In the genomic region with DNA sequence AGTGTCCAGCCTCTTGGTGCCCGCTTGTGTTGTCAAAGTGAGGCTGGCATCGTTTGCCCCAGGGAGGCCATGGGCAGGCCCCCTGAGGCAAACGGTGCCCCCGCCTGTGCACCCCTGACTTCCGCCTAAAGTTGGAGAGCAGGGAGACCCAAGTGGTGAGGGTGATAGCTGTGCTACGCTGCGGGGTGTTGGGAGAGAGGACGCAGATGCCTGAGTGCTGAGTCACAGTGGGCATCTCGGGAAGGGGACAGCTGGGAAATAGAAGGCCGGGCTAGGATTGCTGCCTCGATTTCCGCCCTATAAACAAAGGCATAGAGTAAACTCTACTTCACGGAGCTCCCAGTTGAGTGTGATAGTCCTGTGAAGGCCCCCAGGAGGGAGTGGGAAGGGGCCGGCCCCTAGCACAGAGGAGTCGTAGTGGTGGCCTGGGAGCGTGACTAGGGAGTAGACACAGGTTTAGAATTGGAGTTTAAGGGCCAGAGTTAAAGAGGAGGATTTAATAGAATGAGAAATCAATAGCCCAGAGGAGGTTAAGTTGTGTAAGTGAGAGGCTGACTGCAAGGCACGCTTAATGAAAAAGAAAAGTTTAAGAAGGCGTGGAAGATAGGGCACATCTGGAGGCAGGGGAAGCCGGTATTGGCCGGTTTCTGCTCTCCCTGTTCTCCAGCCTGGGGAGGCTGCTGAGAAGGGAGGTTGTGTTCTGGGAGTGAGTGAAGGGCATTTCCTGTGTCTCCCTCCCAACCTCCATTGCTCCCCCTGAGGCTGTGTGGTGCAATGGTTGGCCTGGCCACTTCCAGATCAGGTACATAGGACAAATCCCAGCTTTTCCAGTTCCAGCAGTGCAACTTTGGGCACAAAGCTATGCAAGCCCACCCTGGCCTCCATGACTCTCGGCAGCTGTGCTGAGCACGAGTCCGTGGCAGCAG, we compare ENCODE assay signal across 17 cellular contexts. TPM values are rescaled to one million over a fixed set of nuclear protein-coding genes. Genes with fewer than 3 reads are reported as not detected.
DNase-seq lines count a peak whose midpoint lies in the region; ATAC-seq and TF ChIP-seq lines count a peak whose summit lies in the region.
"Had no signal": no experiment of that assay in that cellular context is flagged by ENCODE, and none has a peak within 500 bp of the region (broad histone marks: within the 10 kb centered on the region; RNA-seq: fewer than 3 reads in every experiment).

No MANE protein-coding gene starts in this region.

- H4K20me1 ChIP-seq in H9 (ENCODE audit: control insufficient read depth, insufficient read depth, insufficient read length), result no peaks in the 10 kb centered on the region

- no peak overlapping the region for H2AK5ac ChIP-seq in H9 (ENCODE audit: insufficient read length, low read length)

- POLR2A ChIA-PET in activated B cell treated with CpG ODN at 0.5 μM for 24 hours (lab: Charles Lee) (no interaction called here), MCF 10A (lab: Yijun Ruan, JAX) (no interaction called here)

- H3K27me3 ChIP-seq in H9 (ENCODE audit: insufficient read depth, low read length) (no peaks in the 10 kb centered on the region), left lung (peaks cover 0 to 73% of the 10 kb centered on the region in 2 donors), spleen (replicated peaks in 1 of 7) (peaks cover 0 to 87% (median 7%) of the 10 kb centered on the region in 7 donors)

- no peak for TF ChIP-seq POLR2A in spleen (IDR thresholded peaks at IDR 0.05)

- intact Hi-C loops in activated B cell treated with CpG ODN at 0.5 μM for 24 hours (cut with micrococcal nuclease), result no loop called here
- intact Hi-C loops in left lung (cut with DNase I), result loop anchor here in 1 of 2 donors (10.0 kb wide), 1 partner anchor 677 kb away; no protein-coding TSS in a partner anchor
- intact Hi-C loops in spleen (cut with DNase I; ENCODE audit: low total_unique reads), result loop anchor here (5.0 to 10.0 kb wide), 2 partner anchors 287 to 435 kb away; no protein-coding TSS in a partner anchor
- intact Hi-C loops in MCF 10A (cut with micrococcal nuclease), result no loop called here

- no peak overlapping the region for H3K4me3 ChIP-seq in left lung
- H3K4me3 ChIP-seq in spleen, result no peak overlapping the region
- H3K4me3 ChIP-seq: GM12878, K562, transverse colon had no signal

- no TSS peak for BruUV-seq in MCF 10A (replicated peaks; lab: Mats Ljungman, UMichigan)

- no peak overlapping the region for H2BK120ac ChIP-seq in H9 (ENCODE audit: low read depth, low read length, poor library complexity, severe bottlenecking)

- H3K23ac ChIP-seq in H9 (ENCODE audit: insufficient read length, low read depth, low read length), result no peak overlapping the region

- H3K9me3 ChIP-seq in H9 (ENCODE audit: control insufficient read depth, low read depth, low read length) (no peaks in the 10 kb centered on the region), left lung (no peaks in the 10 kb centered on the region), spleen (no peaks in the 10 kb centered on the region)
- H3K9me3 ChIP-seq: transverse colon had no signal

- H3K27ac Mint-ChIP-seq in H9 (peak overlapping the region in 2 of 3 experiments; percentile 36 to 61; a peak in 3 of 7 replicates), activated B cell treated with CpG ODN at 0.5 μM for 24 hours (peak overlapping the region; percentile 5), MCF 10A (ENCODE audit: low read depth, unreplicated experiment) (no peak overlapping the region)
- no peak overlapping the region for H3K27ac Mint-ChIP-seq in activated naive CD8-positive, alpha-beta T cell treated with anti-CD3 and anti-CD28 coated beads, Interleukin-2, amount 50 U/mL, for 24 hours
- H3K27ac Mint-ChIP-seq: activated T-helper 17 cell treated with anti-CD3 and anti-CD28 coated beads, Interleukin-2, amount 50 U/mL, for 72 hours; naive thymus-derived CD4-positive, alpha-beta T cell had no signal

- no peak overlapping the region for H3K4ac ChIP-seq in H9 (ENCODE audit: low read depth, low read length)

- no peak overlapping the region for H3K9ac ChIP-seq in H9 (ENCODE audit: extremely low read depth, insufficient read length, low read length)

- no peak overlapping the region for H4K8ac ChIP-seq in H9 (replicated peaks; ENCODE audit: insufficient read length, low read depth, low read length)

- H3K4me3 Mint-ChIP-seq in H9 (no peak overlapping the region), activated B cell treated with CpG ODN at 0.5 μM for 24 hours (no peak overlapping the region), MCF 10A (ENCODE audit: unreplicated experiment) (no peak overlapping the region)
- no peak overlapping the region for H3K4me3 Mint-ChIP-seq in activated naive CD8-positive, alpha-beta T cell treated with anti-CD3 and anti-CD28 coated beads, Interleukin-2, amount 50 U/mL, for 24 hours
- H3K4me3 Mint-ChIP-seq: activated T-helper 17 cell treated with anti-CD3 and anti-CD28 coated beads, Interleukin-2, amount 50 U/mL, for 72 hours; naive thymus-derived CD4-positive, alpha-beta T cell had no signal

- no peak overlapping the region for H3K18ac ChIP-seq in H9 (ENCODE audit: insufficient read length, low read depth, low read length)

- H3T11ph ChIP-seq in H9 (ENCODE audit: low read length), result no peak overlapping the region

- H2BK15ac ChIP-seq in H9 (ENCODE audit: low read depth, low read length), result no peak overlapping the region

- no peak overlapping the region for H2BK5ac ChIP-seq in H9 (ENCODE audit: insufficient read length, low read length)

- no CpG with 5 or more reads among the region's 23 CpGs for WGBS in H9 (ENCODE audit: extremely low coverage, insufficient read length, low lambda C conversion rate)
- WGBS in spleen, 5 donors, result 67 to 73% (median 71%) methylated on average over 21 to 23 of the region's 23 CpGs

- H3K36me3 ChIP-seq in left lung, result no peaks in the 10 kb centered on the region
- H3K36me3 ChIP-seq in spleen, result no peaks in the 10 kb centered on the region
- H3K36me3 ChIP-seq: transverse colon had no signal

- ATAC-seq in activated B cell treated with CpG ODN at 0.5 μM for 24 hours (ENCODE audit: low read depth), result no peak
- ATAC-seq in left lung, result peak; percentile 64
- ATAC-seq in GM18907 (IDR thresholded peaks at IDR 0.05; ENCODE audit: unreplicated experiment), result no peak
- no peak for ATAC-seq in activated naive CD8-positive, alpha-beta T cell treated with anti-CD3 and anti-CD28 coated beads, Interleukin-2, amount 50 U/mL, for 24 hours
- ATAC-seq: activated T-helper 17 cell treated with anti-CD3 and anti-CD28 coated beads, Interleukin-2, amount 50 U/mL, for 72 hours; GM12878; K562; naive thymus-derived CD4-positive, alpha-beta T cell had no signal

- peak overlapping the region; percentile 52; the same call in 1 of the 2 replicates for H3K14ac ChIP-seq in H9 (ENCODE audit: insufficient read depth, low read length)

- H3K9me3 Mint-ChIP-seq in H9 (no peaks in the 10 kb centered on the region), activated B cell treated with CpG ODN at 0.5 μM for 24 hours (no peaks in the 10 kb centered on the region), MCF 10A (ENCODE audit: unreplicated experiment) (no peaks in the 10 kb centered on the region)
- H3K9me3 Mint-ChIP-seq in activated naive CD8-positive, alpha-beta T cell treated with anti-CD3 and anti-CD28 coated beads, Interleukin-2, amount 50 U/mL, for 24 hours, result no peaks in the 10 kb centered on the region
- H3K9me3 Mint-ChIP-seq: activated T-helper 17 cell treated with anti-CD3 and anti-CD28 coated beads, Interleukin-2, amount 50 U/mL, for 72 hours had no signal

- no peak overlapping the region for H2BK12ac ChIP-seq in H9 (ENCODE audit: insufficient read length, low read depth, low read length)

- no peak overlapping the region for H2BK20ac ChIP-seq in H9 (ENCODE audit: low read depth, low read length, poor library complexity, severe bottlenecking)

- no peak overlapping the region for H3K56ac ChIP-seq in H9 (ENCODE audit: insufficient read length, low read depth, low read length)

- H3K36me3 Mint-ChIP-seq in H9 (ENCODE audit: insufficient read depth in 1 of 3, low read depth in 3 of 3) (no peaks in the 10 kb centered on the region), activated B cell treated with CpG ODN at 0.5 μM for 24 hours (ENCODE audit: low read depth) (no peaks in the 10 kb centered on the region), MCF 10A (ENCODE audit: insufficient read depth, unreplicated experiment) (no peaks in the 10 kb centered on the region)
- H3K36me3 Mint-ChIP-seq in activated naive CD8-positive, alpha-beta T cell treated with anti-CD3 and anti-CD28 coated beads, Interleukin-2, amount 50 U/mL, for 24 hours (ENCODE audit: low read depth), result no peaks in the 10 kb centered on the region
- H3K36me3 Mint-ChIP-seq: naive thymus-derived CD4-positive, alpha-beta T cell had no signal

- H3K27ac ChIP-seq in H9 (ENCODE audit: insufficient read length, low read depth, low read length) (no peak overlapping the region), left lung (peak overlapping the region; percentile 48 to 65), spleen (peak overlapping the region in 2 of 8 donors; percentile 28 to 64)

- no peaks in the 10 kb centered on the region for H3K79me1 ChIP-seq in H9 (ENCODE audit: insufficient read depth, low read depth, low read length, poor library complexity, severe bottlenecking)

- H3K23me2 ChIP-seq in H9 (ENCODE audit: insufficient read length, low read depth, low read length, poor library complexity, severe bottlenecking), result no peaks in the 10 kb centered on the region

- CTCF ChIA-PET in activated B cell treated with CpG ODN at 0.5 μM for 24 hours (lab: Charles Lee) (no interaction called here), MCF 10A (lab: Yijun Ruan, JAX) (interaction anchor here (0.9 to 1.0 kb wide), 4 partner anchors 154 to 284 kb away, joined by 3 to 4 read pairs (median 3); no protein-coding TSS in a partner anchor)

- H3K79me2 ChIP-seq in H9 (ENCODE audit: insufficient read depth, low read length), result no peaks in the 10 kb centered on the region

- no peak for TF ChIP-seq CTCF in H9 (conservative IDR thresholded peaks at IDR 0.05)
- no peak for TF ChIP-seq CTCF in activated B cell treated with CpG ODN at 0.5 μM for 24 hours (IDR thresholded peaks at IDR 0.05)
- no peak for TF ChIP-seq CTCF in left lung (IDR thresholded peaks at IDR 0.05)
- TF ChIP-seq CTCF in spleen (IDR thresholded peaks at IDR 0.05 in 8 of 11, conservative IDR thresholded peaks at IDR 0.05 in 3 of 11), result no peak
- TF ChIP-seq CTCF in MCF 10A (IDR thresholded peaks at IDR 0.05; ENCODE audit: unreplicated experiment), result no peak

- H3K4me2 ChIP-seq in H9 (ENCODE audit: insufficient read depth, insufficient read length, low read length), result no peak overlapping the region

- H3K4me1 Mint-ChIP-seq in H9 (peaks cover 25 to 30% of the 10 kb centered on the region in 2 experiments), activated B cell treated with CpG ODN at 0.5 μM for 24 hours (no peaks in the 10 kb centered on the region), MCF 10A (ENCODE audit: insufficient read depth, unreplicated experiment) (no peaks in the 10 kb centered on the region)
- H3K4me1 Mint-ChIP-seq in activated naive CD8-positive, alpha-beta T cell treated with anti-CD3 and anti-CD28 coated beads, Interleukin-2, amount 50 U/mL, for 24 hours, result no peaks in the 10 kb centered on the region
- H3K4me1 Mint-ChIP-seq: activated T-helper 17 cell treated with anti-CD3 and anti-CD28 coated beads, Interleukin-2, amount 50 U/mL, for 72 hours had no signal

- H3K4me1 ChIP-seq in H9 (ENCODE audit: insufficient read depth, low read length) (peaks cover 3% of the 10 kb centered on the region; the same call in 1 of the 2 replicates), left lung (no peaks in the 10 kb centered on the region), spleen (peaks cover 0 to 4% (median 0%) of the 10 kb centered on the region in 6 donors)
- H3K4me1 ChIP-seq: transverse colon had no signal

- no peak for DNase-seq in H9
- DNase-seq in activated B cell treated with CpG ODN at 0.5 μM for 24 hours, result no peak
- peak in 1 of 2 donors; percentile 53 for DNase-seq in left lung
- peak; percentile 66 for DNase-seq in spleen
- DNase-seq in MV-4-11 (lab: John Stamatoyannopoulos, UW), result no peak
- no peak for DNase-seq in MCF 10A (ENCODE audit: unreplicated experiment)
- no peak for DNase-seq in activated naive CD8-positive, alpha-beta T cell treated with anti-CD3 and anti-CD28 coated beads, Interleukin-2, amount 50 U/mL, for 24 hours
- DNase-seq: activated CD4-positive, alpha-beta T cell treated with anti-CD3 and anti-CD28 coated beads for 4 hours; naive thymus-derived CD4-positive, alpha-beta T cell; NCI-H187 treated with DMSO at 0.1 percent for 48 hours; small intestine; transverse colon had no signal

- H3K27me3 Mint-ChIP-seq in H9 (ENCODE audit: low read depth) (peaks cover 44% of the 10 kb centered on the region), activated B cell treated with CpG ODN at 0.5 μM for 24 hours (peaks cover 35% of the 10 kb centered on the region), MCF 10A (ENCODE audit: insufficient read depth, unreplicated experiment) (peaks cover 8% of the 10 kb centered on the region)
- H3K27me3 Mint-ChIP-seq in activated naive CD8-positive, alpha-beta T cell treated with anti-CD3 and anti-CD28 coated beads, Interleukin-2, amount 50 U/mL, for 24 hours, result peaks cover 47% of the 10 kb centered on the region

- no peak overlapping the region for H2AFZ ChIP-seq in H9 (ENCODE audit: low read length)

- no peak overlapping the region for H4K5ac ChIP-seq in H9 (ENCODE audit: insufficient read length, low read depth, low read length)

- H4K91ac ChIP-seq in H9 (ENCODE audit: insufficient read length, low read depth, low read length), result no peak overlapping the region

RNA-seq across cellular contexts. Expression of a gene that starts 6.1 kb away (rescaled TPM):
- 2.2 and 2.3 TPM in 2 replicates for total RNA-seq in H9 (2021)
- total RNA-seq in activated B cell treated with CpG ODN at 0.5 μM for 24 hours, result 0.05 TPM in 1 of 2 replicates, not detected in the other
- 1 to 10 TPM in 1 of 2 donors, under 1 TPM in 1; 0.76 to 3.5 TPM for total RNA-seq in left lung
- total RNA-seq in spleen, result 1 to 10 TPM in 4 of 7 donors, under 1 TPM in 3; 0.40 to 2.4 (median 1.7) TPM
- polyA plus RNA-seq in spleen, result under 1 TPM; 0.04 to 0.19 (median 0.14) TPM
- total RNA-seq in MCF 10A (2022), result not detected in 2 replicates
- total RNA-seq: activated T-helper 17 cell treated with anti-CD3 and anti-CD28 coated beads, Interleukin-2, amount 50 U/mL, for 72 hours; bronchial epithelial cell; K562 had no signal
- polyA plus RNA-seq: K562; naive thymus-derived CD4-positive, alpha-beta T cell had no signal

Comparison
In these comparisons a context has a peak if more than half of its experiments do, and no peak if none do; other contexts are left out.
1. H3K27ac Mint-ChIP-seq: peak in H9 (2 of 3) and activated B cell treated with CpG ODN at 0.5 μM for 24 hours (single experiment); none in MCF 10A (single experiment) and activated naive CD8-positive, alpha-beta T cell treated with anti-CD3 and anti-CD28 coated beads, Interleukin-2, amount 50 U/mL, for 24 hours (single experiment).